1 cellular context compared by ENCODE assay signal in genomic region chr20:9331707-9332435, GRCh38.
TF ChIP-seq lines count a peak whose summit lies in the region.

No MANE protein-coding gene starts in this region.

TF ChIP-seq in WTC11, 78 proteins besides CTCF, POLR2A, EP300 and RAD21 (continued from another document):
- TF ChIP-seq ARID4B (CRISPR knock-in tag; IDR thresholded peaks at IDR 0.05; ENCODE audit: borderline replicate concordance): no peak
- TF ChIP-seq FOXJ3 (CRISPR knock-in tag; IDR thresholded peaks at IDR 0.05; ENCODE audit: borderline replicate concordance): no peak
- no peak for TF ChIP-seq AFF4 (CRISPR knock-in tag; IDR thresholded peaks at IDR 0.05; ENCODE audit: borderline replicate concordance)
- no peak for TF ChIP-seq NR2C2 (CRISPR knock-in tag; IDR thresholded peaks at IDR 0.05)
- no peak for TF ChIP-seq USF2 (CRISPR knock-in tag; IDR thresholded peaks at IDR 0.05)
- TF ChIP-seq NR1H2 (CRISPR knock-in tag; IDR thresholded peaks at IDR 0.05): no peak
